ENCODE assay signal across 10 cellular contexts in genomic region chr4:170420255-170420693, GRCh38.
DNase-seq lines count a peak whose midpoint lies in the region; ATAC-seq and TF ChIP-seq lines count a peak whose summit lies in the region.
"Had no signal": no experiment of that assay in that cellular context is flagged by ENCODE, and none has a peak within 500 bp of the region (broad histone marks: within the 10 kb centered on the region; RNA-seq: fewer than 3 reads in every experiment).

No MANE protein-coding gene starts in this region.

- H3K36me3 ChIP-seq in Panc1 (ENCODE audit: control insufficient read depth, insufficient read depth, low read length) = no peaks in the 10 kb centered on the region
- H3K36me3 ChIP-seq: cardiac muscle cell, sigmoid colon had no signal

- H3K4me3 ChIP-seq in AG04450 (ENCODE audit: low read depth, low read length) = no peak overlapping the region
- no peak overlapping the region for H3K4me3 ChIP-seq in Panc1 (ENCODE audit: low read depth in 2 of 2, low read length in 2 of 2)
- H3K4me3 ChIP-seq: cardiac muscle cell, sigmoid colon had no signal

- no peaks in the 10 kb centered on the region for H3K36me3 Mint-ChIP-seq in activated CD4-positive, alpha-beta memory T cell treated with anti-CD3 and anti-CD28 coated beads, Interleukin-2, amount 10 ng/mL, durations not matched to agents 7 days and 5 days (ENCODE audit: low read depth)

- BruUV-seq in Panc1 (replicated peaks; lab: Mats Ljungman, UMichigan) = no TSS peak

- H3K9me3 ChIP-seq in AG04450 (ENCODE audit: control insufficient read depth, insufficient read depth, low read length) (peaks cover 11% of the 10 kb centered on the region), Panc1 (ENCODE audit: control insufficient read depth, insufficient read depth, low read depth, low read length) (no peaks in the 10 kb centered on the region)

- no peaks in the 10 kb centered on the region for H3K9me3 Mint-ChIP-seq in activated CD4-positive, alpha-beta memory T cell treated with anti-CD3 and anti-CD28 coated beads, Interleukin-2, amount 10 ng/mL, durations not matched to agents 7 days and 5 days

- H3K27ac ChIP-seq in AG04450 (ENCODE audit: low read depth, low read length) (no peak overlapping the region), Panc1 (ENCODE audit: low read length) (no peak overlapping the region)
- H3K27ac ChIP-seq: cardiac muscle cell, sigmoid colon had no signal

- POLR2A ChIA-PET in AG04450 (lab: Yijun Ruan, JAX) = no interaction called here
- POLR2A ChIA-PET in Panc1 (lab: Charles Lee) = interaction anchor here (0.7 kb wide), 1 partner anchor 26 kb away, joined by 14 read pairs; no protein-coding TSS in a partner anchor
- POLR2A ChIA-PET in activated CD4-positive, alpha-beta memory T cell treated with anti-CD3 and anti-CD28 coated beads, Interleukin-2, amount 10 ng/mL, durations not matched to agents 7 days and 5 days (lab: Charles Lee) = no interaction called here

- H3K4me1 ChIP-seq in Panc1 (ENCODE audit: control insufficient read depth, insufficient read depth, low read length) = no peaks in the 10 kb centered on the region
- H3K4me1 ChIP-seq: sigmoid colon had no signal

- ATAC-seq in GM19324 (IDR thresholded peaks at IDR 0.05; ENCODE audit: low FRiP score, unreplicated experiment) = peak; percentile 65
- ATAC-seq in HG02981 (IDR thresholded peaks at IDR 0.05; ENCODE audit: unreplicated experiment) = peak; percentile 82
- ATAC-seq in Panc1 = 0 out of 2 replicates have a peak, but pooled peaks have one; percentile 30

- DNase-seq in AG04450 (ENCODE audit: low read depth, low spot score) (peak; percentile 0), Panc1 (ENCODE audit: low read depth, low spot score) (no peak), DMS153 treated with DMSO at 0.1 percent for 48 hours (lab: John Stamatoyannopoulos, UW; ENCODE audit: unreplicated experiment) (no peak), CD1c-positive myeloid dendritic cell (ENCODE audit: extremely low spot score) (no peak)
- no peak for DNase-seq in activated CD4-positive, alpha-beta memory T cell treated with anti-CD3 and anti-CD28 coated beads, Interleukin-2, amount 10 ng/mL, durations not matched to agents 7 days and 5 days
- no peak for DNase-seq in activated CD8-positive, alpha-beta memory T cell treated with anti-CD3 and anti-CD28 coated beads for 24 hours
- DNase-seq: sigmoid colon had no signal

- H3K4me3 Mint-ChIP-seq in activated CD4-positive, alpha-beta memory T cell treated with anti-CD3 and anti-CD28 coated beads, Interleukin-2, amount 10 ng/mL, durations not matched to agents 7 days and 5 days = no peak overlapping the region

- CTCF ChIA-PET in AG04450 (lab: Charles Lee) = no interaction called here
- CTCF ChIA-PET in Panc1 (lab: Charles Lee) = interaction anchor here (0.6 kb wide), 1 partner anchor 105 kb away, joined by 3 read pairs; no protein-coding TSS in a partner anchor
- CTCF ChIA-PET in activated CD4-positive, alpha-beta memory T cell treated with anti-CD3 and anti-CD28 coated beads, Interleukin-2, amount 10 ng/mL, durations not matched to agents 7 days and 5 days (lab: Charles Lee) = no interaction called here

- no peaks in the 10 kb centered on the region for H3K27me3 ChIP-seq in AG04450 (ENCODE audit: control insufficient read depth, insufficient read depth, low read length)
- no peaks in the 10 kb centered on the region for H3K27me3 ChIP-seq in Panc1 (ENCODE audit: control insufficient read depth, insufficient read depth, low read length)
- H3K27me3 ChIP-seq: cardiac muscle cell, sigmoid colon had no signal

- no peak overlapping the region for H3K27ac Mint-ChIP-seq in activated CD4-positive, alpha-beta memory T cell treated with anti-CD3 and anti-CD28 coated beads, Interleukin-2, amount 10 ng/mL, durations not matched to agents 7 days and 5 days

- in situ Hi-C loops in Panc1 (cut with HindIII; ENCODE audit: low pct_unique_long_range_greater_than_20kb, low sequenced_read_pairs) = no loop called here

- no peaks in the 10 kb centered on the region for H3K4me1 Mint-ChIP-seq in activated CD4-positive, alpha-beta memory T cell treated with anti-CD3 and anti-CD28 coated beads, Interleukin-2, amount 10 ng/mL, durations not matched to agents 7 days and 5 days

- H3K27me3 Mint-ChIP-seq in activated CD4-positive, alpha-beta memory T cell treated with anti-CD3 and anti-CD28 coated beads, Interleukin-2, amount 10 ng/mL, durations not matched to agents 7 days and 5 days = no peaks in the 10 kb centered on the region

- no peak for TF ChIP-seq CTCF in AG04450 (IDR thresholded peaks at IDR 0.05; ENCODE audit: low read depth, low read length)
- no peak for TF ChIP-seq CTCF in Panc1 (IDR thresholded peaks at IDR 0.05)

- intact Hi-C loops in Panc1 (cut with micrococcal nuclease; ENCODE audit: unreplicated experiment) = no loop called here

Comparison
In these comparisons a context has a peak if more than half of its experiments do, and no peak if none do; other contexts are left out.
1. ATAC-seq: peak in every context shown above with its lines; median percentile 82 in HG02981; 65 in GM19324; 30 in Panc1.